ENCODE assay signal across 8 cellular contexts in the genomic region with DNA sequence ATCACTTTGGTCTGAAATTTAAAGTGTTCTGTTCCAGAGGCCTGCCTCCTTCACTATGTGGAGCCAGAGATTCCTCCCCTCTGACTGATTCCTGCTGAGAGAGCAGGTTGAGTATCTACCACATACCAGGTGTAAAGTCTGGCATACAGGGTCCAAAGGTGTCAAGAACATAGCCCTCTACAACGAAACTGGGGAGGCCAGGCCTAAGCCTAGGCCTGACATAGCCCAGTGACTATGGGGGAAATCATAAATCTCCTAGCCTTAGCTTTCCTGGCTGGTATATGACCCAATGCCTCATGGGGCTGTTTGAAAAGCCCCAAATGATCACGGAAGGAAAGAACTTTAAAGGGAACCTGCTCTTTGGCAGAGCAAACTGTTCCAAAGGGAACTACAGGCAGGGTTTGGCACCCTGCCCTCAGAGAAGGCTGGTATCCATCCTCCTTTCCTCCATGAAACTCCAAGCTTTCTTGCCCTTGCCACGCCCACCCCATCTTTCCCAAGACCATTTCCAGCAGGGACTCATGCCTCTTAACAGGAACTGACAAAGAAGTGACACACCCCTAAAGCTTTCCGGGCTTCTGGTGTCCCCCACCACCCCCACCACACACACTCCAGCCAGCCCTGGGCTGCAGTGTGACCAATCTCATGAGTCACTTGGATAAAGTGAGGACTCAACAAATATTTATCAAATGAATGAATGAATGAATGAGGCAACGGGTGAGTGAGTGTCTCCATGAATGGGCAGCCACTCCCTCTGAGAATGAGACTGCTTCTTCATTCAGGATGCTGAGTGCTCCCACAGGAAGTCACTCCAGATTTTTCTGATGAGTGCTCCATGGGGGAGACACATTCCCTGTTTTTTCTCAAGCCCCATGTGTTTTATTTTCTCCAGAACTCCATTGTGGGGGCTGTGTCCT.
DNase-seq lines count a peak whose midpoint lies in the region; TF ChIP-seq lines count a peak whose summit lies in the region.

No MANE protein-coding gene starts in this region.

- H3K27me3 ChIP-seq in parathyroid adenoma (ENCODE audit: control insufficient read depth, insufficient read depth, low read length) (no peaks in the 10 kb centered on the region), MM.1S (replicated peaks; ENCODE audit: insufficient read depth, low read length) (no peaks in the 10 kb centered on the region)

- TF ChIP-seq CTCF in fibroblast of mammary gland (conservative IDR thresholded peaks at IDR 0.05; ENCODE audit: control insufficient read depth, insufficient read depth, low read depth, low read length) (no peak), parathyroid adenoma (IDR thresholded peaks at IDR 0.05) (no peak), MM.1S (IDR thresholded peaks at IDR 0.05; ENCODE audit: low read length) (no peak)

- H3K79me2 ChIP-seq in parathyroid adenoma (no peaks in the 10 kb centered on the region), MM.1S (ENCODE audit: low read length) (no peaks in the 10 kb centered on the region)

- no peaks in the 10 kb centered on the region for H3K36me3 ChIP-seq in parathyroid adenoma (ENCODE audit: control insufficient read depth, insufficient read depth, low read length)
- no peaks in the 10 kb centered on the region for H3K36me3 ChIP-seq in MM.1S (replicated peaks; ENCODE audit: insufficient read depth, low read length)

- H3K9me2 ChIP-seq in MM.1S (replicated peaks; ENCODE audit: insufficient read depth, low read length): no peaks in the 10 kb centered on the region

- H3K9me3 ChIP-seq in parathyroid adenoma (ENCODE audit: control insufficient read depth, low read length) (no peaks in the 10 kb centered on the region), MM.1S (replicated peaks; ENCODE audit: insufficient read depth, low read length) (no peaks in the 10 kb centered on the region)

- H4K20me1 ChIP-seq in MM.1S (ENCODE audit: insufficient read depth, low read length): no peaks in the 10 kb centered on the region

- H3K9ac ChIP-seq in parathyroid adenoma: no peak overlapping the region
- no peak overlapping the region for H3K9ac ChIP-seq in MM.1S (ENCODE audit: low read length)

- peaks cover 14% of the 10 kb centered on the region for H3K4me1 ChIP-seq in parathyroid adenoma
- peaks cover 12% of the 10 kb centered on the region for H3K4me1 ChIP-seq in MM.1S (ENCODE audit: low read length)

- H3K27ac ChIP-seq in parathyroid adenoma (no peak overlapping the region), MM.1S (ENCODE audit: low read length) (no peak overlapping the region)

- no peaks in the 10 kb centered on the region for H3F3A ChIP-seq in MM.1S (ENCODE audit: insufficient read depth, low read length)

- H3K4me3 ChIP-seq in fibroblast of mammary gland (ENCODE audit: control insufficient read depth, low read depth, low read length) (no peak overlapping the region), parathyroid adenoma (ENCODE audit: low read depth, low read length) (no peak overlapping the region), MM.1S (ENCODE audit: low read length) (no peak overlapping the region)

- DNase-seq in CD1c-positive myeloid dendritic cell (ENCODE audit: extremely low spot score) (peak; percentile 56), RPMI7951 (ENCODE audit: low read depth) (peak; percentile 99), fibroblast of mammary gland (ENCODE audit: low read depth) (peak; percentile 100), HuH-7.5 (ENCODE audit: low spot score) (no peak), Ammon's horn (ENCODE audit: low spot score) (no peak), MM.1S (no peak), NOMO-1 (lab: John Stamatoyannopoulos, UW; ENCODE audit: unreplicated experiment in 2 of 2) (no peak)

- peak overlapping the region; percentile 36 for H2AFZ ChIP-seq in parathyroid adenoma
- H2AFZ ChIP-seq in MM.1S (ENCODE audit: low read length): no peak overlapping the region

- no peak overlapping the region for H3K4me2 ChIP-seq in parathyroid adenoma (ENCODE audit: low read length)
- H3K4me2 ChIP-seq in MM.1S (ENCODE audit: low read depth, low read length): no peak overlapping the region

Comparison
In these comparisons a context has a peak if more than half of its experiments do, and no peak if none do; other contexts are left out.
1. DNase-seq: peak in CD1c-positive myeloid dendritic cell (single experiment), RPMI7951 (single experiment) and fibroblast of mammary gland (single experiment); none in HuH-7.5 (single experiment), Ammon's horn (single experiment), MM.1S (single experiment) and NOMO-1 (0 of 2).